Comparison of ENCODE assay signal across 8 cellular contexts in the genomic region with DNA sequence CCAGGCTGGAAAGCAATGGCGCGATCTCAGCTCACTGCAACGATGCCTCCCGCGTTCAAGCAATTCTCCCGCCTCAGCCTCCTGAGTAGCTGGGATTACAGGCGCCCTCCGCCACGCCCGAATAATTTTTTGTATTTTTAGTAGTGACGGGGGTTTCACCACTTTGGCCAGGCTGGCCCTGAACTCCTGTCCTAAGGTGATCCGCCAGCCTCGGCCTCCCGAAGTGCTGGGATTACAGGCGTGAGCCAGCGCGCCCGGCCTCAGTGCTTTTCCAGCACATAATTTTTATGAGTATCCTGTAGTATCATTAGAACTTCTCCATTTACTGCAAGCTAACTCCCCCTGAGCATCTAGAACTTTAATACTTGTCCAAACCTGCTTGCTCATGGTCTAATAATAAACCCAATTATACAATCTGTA. TPM values are rescaled to one million over a fixed set of nuclear protein-coding genes. Genes with fewer than 3 reads are reported as not detected.
DNase-seq lines count a peak whose midpoint lies in the region; ATAC-seq and TF ChIP-seq lines count a peak whose summit lies in the region.

No MANE protein-coding gene starts in this region.

- intact Hi-C loops in heart right ventricle (cut with DNase I): loop anchor here in 8 of 10 donors (5.0 to 10.0 kb wide), 7 partner anchors 47 to 152 kb away; no protein-coding TSS in a partner anchor
- intact Hi-C loops in cardiac septum (cut with DNase I): loop anchor here (5.0 kb wide), 2 partner anchors 52 to 222 kb away; a partner anchor contains a TSS
- intact Hi-C loops in breast epithelium (cut with DNase I; ENCODE audit: low total_unique reads): no loop called here
- intact Hi-C loops in aorta (cut with DNase I): loop anchor here (2.0 to 10.0 kb wide), 3 partner anchors 36 to 157 kb away; no protein-coding TSS in a partner anchor

- no peak for TF ChIP-seq POLR2A in breast epithelium (IDR thresholded peaks at IDR 0.05)

- ATAC-seq in heart right ventricle (peak in 1 of 8 donors; percentile 1), aorta (ENCODE audit: low FRiP score) (no peak), HG03521 (IDR thresholded peaks at IDR 0.05; ENCODE audit: unreplicated experiment) (no peak)

- H3K36me3 ChIP-seq in heart right ventricle (peaks cover 0 to 17% (median 0%) of the 10 kb centered on the region in 9 donors), breast epithelium (no peaks in the 10 kb centered on the region), aorta (ENCODE audit: control insufficient read depth in 1 of 2, insufficient read depth in 2 of 2, low read length in 1 of 2) (no peaks in the 10 kb centered on the region)

- H3K27ac ChIP-seq in heart right ventricle (peak overlapping the region; percentile 42 to 100 (median 98)), breast epithelium (peak overlapping the region; percentile 96), aorta (ENCODE audit: low read depth in 1 of 2, low read length in 2 of 2) (no peak overlapping the region)

- H3K9me3 ChIP-seq in heart right ventricle: no peaks in the 10 kb centered on the region
- no peaks in the 10 kb centered on the region for H3K9me3 ChIP-seq in breast epithelium
- no peaks in the 10 kb centered on the region for H3K9me3 ChIP-seq in aorta (ENCODE audit: control insufficient read depth, low read length)

- WGBS in heart right ventricle, 2 donors: 68 to 70% methylated on average over 18 of the region's 18 CpGs
- 66 to 67% methylated on average over 18 of the region's 18 CpGs for WGBS in aorta, 2 donors

- peak overlapping the region; percentile 82 to 100 (median 98) for H3K4me3 ChIP-seq in heart right ventricle
- H3K4me3 ChIP-seq in breast epithelium: peak overlapping the region; percentile 88 to 100 (median 100)
- peak overlapping the region; percentile 88 to 90 for H3K4me3 ChIP-seq in aorta (ENCODE audit: low read length in 2 of 2)

- no peak for TF ChIP-seq CTCF in heart right ventricle (IDR thresholded peaks at IDR 0.05)
- TF ChIP-seq CTCF in breast epithelium (IDR thresholded peaks at IDR 0.05): no peak

- no peaks in the 10 kb centered on the region for H3K27me3 ChIP-seq in heart right ventricle
- H3K27me3 ChIP-seq in breast epithelium: no peaks in the 10 kb centered on the region
- H3K27me3 ChIP-seq in aorta (ENCODE audit: control insufficient read depth in 1 of 2, insufficient read depth in 2 of 2, low read length in 1 of 2): no peaks in the 10 kb centered on the region

- peaks cover 2 to 54% (median 39%) of the 10 kb centered on the region in 9 donors for H3K4me1 ChIP-seq in heart right ventricle
- H3K4me1 ChIP-seq in breast epithelium: peaks cover 0 to 4% of the 10 kb centered on the region in 2 donors
- peaks cover 0 to 2% of the 10 kb centered on the region in 2 donors for H3K4me1 ChIP-seq in aorta (ENCODE audit: control insufficient read depth in 1 of 2, insufficient read depth in 2 of 2, low read length in 2 of 2)

- DNase-seq in heart right ventricle (no peak), cardiac septum (ENCODE audit: low spot score) (no peak), breast epithelium (ENCODE audit: low spot score in 2 of 2) (no peak), mesenteric fat pad (ENCODE audit: low spot score) (peak; percentile 89), aorta (peak in 1 of 2 donors; percentile 58), HUDEP-2 (lab: John Stamatoyannopoulos, UW; ENCODE audit: unreplicated experiment in 76 of 76) (no peak), NCI-H524 treated with DMSO at 0.1 percent for 48 hours (lab: John Stamatoyannopoulos, UW) (no peak)

RNA-seq across cellular contexts. Expression of a gene that starts 1.8 kb away (rescaled TPM):
- total RNA-seq in heart right ventricle: 100 to 1,000 TPM in 6 of 10 donors, 10 to 100 TPM in 4; 82.1 to 119 (median 104) TPM
- polyA plus RNA-seq in heart right ventricle: 10 to 100 TPM; 14.9 to 41.1 TPM
- total RNA-seq in cardiac septum: 80.4 TPM
- total RNA-seq in breast epithelium: 10 to 100 TPM; 43.3 to 56.5 (median 43.4) TPM
- 57.6 TPM for total RNA-seq in mesenteric fat pad
- 10 to 100 TPM; 48.3 TPM for total RNA-seq in aorta
- 10 to 100 TPM; 15.5 to 20.4 TPM for polyA plus RNA-seq in aorta

Comparison
In these comparisons a context has a peak if more than half of its experiments do, and no peak if none do; other contexts are left out.
1. H3K27ac ChIP-seq: peak in heart right ventricle (10 of 10) and breast epithelium (2 of 2); none in aorta (0 of 2).
2. Peak in every context shown above with its lines, with median percentiles within 50 percentile points of each other: H3K4me3 ChIP-seq.